18 cellular contexts compared by ENCODE assay signal in the genomic region with DNA sequence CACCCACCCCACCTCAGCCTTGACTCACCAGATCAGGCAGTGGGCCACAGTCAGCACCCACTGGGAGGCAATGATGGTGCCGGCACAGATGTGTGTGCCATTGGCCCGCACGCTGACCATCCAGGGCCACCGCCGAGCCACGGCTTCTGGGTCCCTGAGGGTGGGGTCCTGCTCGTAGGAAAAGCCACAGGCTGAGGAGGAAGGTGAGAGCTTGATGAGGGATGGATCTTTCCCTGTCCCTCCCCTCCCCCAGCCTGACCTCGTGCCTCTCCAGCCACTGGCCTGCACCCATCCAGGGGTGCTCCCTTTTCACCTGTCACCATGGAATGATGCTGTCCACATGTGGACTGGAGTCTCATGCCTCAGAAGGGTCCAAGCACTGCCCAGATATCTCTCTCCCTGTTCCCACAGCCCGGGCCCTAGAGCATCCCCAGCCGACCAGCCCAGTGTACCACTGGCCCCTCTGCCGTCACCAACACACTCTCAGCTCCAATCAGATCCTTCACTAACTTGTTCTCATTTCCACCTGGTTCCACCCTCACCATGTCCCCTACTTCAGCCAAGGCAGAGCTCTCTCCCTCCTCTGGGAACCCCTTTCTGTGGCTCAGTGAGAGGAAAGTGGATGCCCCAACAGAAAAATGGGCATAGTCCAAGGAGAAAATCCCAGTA. TPM values are rescaled to one million over a fixed set of nuclear protein-coding genes. Genes with fewer than 3 reads are reported as not detected.
DNase-seq lines count a peak whose midpoint lies in the region; ATAC-seq and TF ChIP-seq lines count a peak whose summit lies in the region.
"Had no signal": no experiment of that assay in that cellular context is flagged by ENCODE, and none has a peak within 500 bp of the region (broad histone marks: within the 10 kb centered on the region; RNA-seq: fewer than 3 reads in every experiment).

No MANE protein-coding gene starts in this region.

- peaks cover 5% of the 10 kb centered on the region for H3K4me1 Mint-ChIP-seq in neural crest cell

- no peaks in the 10 kb centered on the region for H3K9me3 Mint-ChIP-seq in neural crest cell
- H3K9me3 Mint-ChIP-seq: HFFc6 had no signal

- H3K36me3 Mint-ChIP-seq in neural crest cell (ENCODE audit: low read depth), result no peaks in the 10 kb centered on the region

- H3K4me3 ChIP-seq in Peyer's patch, result no peak overlapping the region
- no peak overlapping the region for H3K4me3 ChIP-seq in testis
- H3K4me3 ChIP-seq: GM12878 had no signal

- peaks cover 2% of the 10 kb centered on the region for H3K27me3 Mint-ChIP-seq in neural crest cell (ENCODE audit: low read depth)

- 90 to 91% methylated on average over 4 to 11 of the region's 11 CpGs for WGBS in testis, 2 donors

- H3K27ac Mint-ChIP-seq in neural crest cell (ENCODE audit: unreplicated experiment), result peak overlapping the region; percentile 91
- H3K27ac Mint-ChIP-seq: HFFc6 had no signal

- H3K36me3 ChIP-seq in Peyer's patch (no peaks in the 10 kb centered on the region), testis (ENCODE audit: low read depth, missing control alignments) (no peaks in the 10 kb centered on the region)

- TF ChIP-seq POLR2A in Peyer's patch (IDR thresholded peaks at IDR 0.05) (no peak), testis (IDR thresholded peaks at IDR 0.05) (no peak)

- intact Hi-C loops in testis (cut with DNase I; ENCODE audit: low total_unique reads), result no loop called here

- TF ChIP-seq CTCF in Peyer's patch (IDR thresholded peaks at IDR 0.05) (no peak), neural crest cell (conservative IDR thresholded peaks at IDR 0.05) (no peak), testis (IDR thresholded peaks at IDR 0.05) (no peak)

- H3K9me3 ChIP-seq in Peyer's patch (no peaks in the 10 kb centered on the region), testis (no peaks in the 10 kb centered on the region)

- ATAC-seq in GM18909 (IDR thresholded peaks at IDR 0.05; ENCODE audit: poor library complexity, unreplicated experiment), result no peak
- ATAC-seq: GM12878 had no signal

- no peaks in the 10 kb centered on the region for H3K4me1 ChIP-seq in Peyer's patch
- H3K4me1 ChIP-seq in testis, result no peaks in the 10 kb centered on the region

- H3K4me3 Mint-ChIP-seq in neural crest cell, result no peak overlapping the region
- H3K4me3 Mint-ChIP-seq: HFFc6 had no signal

- H3K27ac ChIP-seq in Peyer's patch (no peak overlapping the region), testis (no peak overlapping the region)
- H3K27ac ChIP-seq: KMS-11 had no signal

- H3K27me3 ChIP-seq in Peyer's patch (no peaks in the 10 kb centered on the region), testis (no peaks in the 10 kb centered on the region)

- peak; percentile 45 for DNase-seq in activated effector memory CD4-positive, alpha-beta T cell treated with anti-CD3 and anti-CD28 coated beads, Interleukin-2, amount 50 U/mL, for 16 hours
- DNase-seq in activated effector memory CD4-positive, alpha-beta T cell treated with Interleukin-2 at 50 U/mL for 16 hours, result no peak
- DNase-seq in Peyer's patch (peak in 2 of 3 donors; percentile 33 to 37), neural crest cell (ENCODE audit: low read depth, low spot score) (no peak), testis (peak; percentile 3), T1000 (lab: John Stamatoyannopoulos, UW) (no peak), HuH-7.5 (ENCODE audit: low spot score) (no peak)
- DNase-seq: C1 segment of cervical spinal cord, GOT3, HFFc6, NCI-H1092 treated with DMSO at 0.1 percent for 48 hours, NCI-H1694 treated with DMSO at 0.1 percent for 48 hours, NCI-H69 had no signal

RNA-seq across cellular contexts. Expression of gene PRSS50, which starts 2.0 kb away (rescaled TPM):
- total RNA-seq in Peyer's patch, result not detected
- 0.35 and 0.39 TPM in 2 replicates for total RNA-seq in neural crest cell
- 1 to 10 TPM; 3.8 to 6.2 TPM for total RNA-seq in testis
- 0.92 TPM for polyA plus RNA-seq in testis (ENCODE audit: insufficient read depth, low read depth, low replicate concordance)
- total RNA-seq: A172, GM12878, HFFc6, MCF 10A had no signal

RNA-seq across cellular contexts. Expression of gene TMIE, which starts 14.4 kb away (rescaled TPM):
- 1 to 10 TPM in 1 of 4 donors, not detected in 3; 1.3 TPM for total RNA-seq in Peyer's patch
- total RNA-seq in neural crest cell, result 0.30 TPM in 1 of 2 replicates, not detected in the other
- 1 to 10 TPM; 1.5 to 2.3 TPM for total RNA-seq in testis
- polyA plus RNA-seq in testis (ENCODE audit: insufficient read depth, low read depth, low replicate concordance), result 1.8 TPM
- total RNA-seq: A172, GM12878, HFFc6 had no signal
- polyA plus RNA-seq: GM12878 had no signal

RNA-seq across cellular contexts. Expression of gene ALS2CL, which starts 22.2 kb away (rescaled TPM):
- total RNA-seq in Peyer's patch (100 to 1,000 TPM in 1 of 4 donors, 10 to 100 TPM in 3; 64.3 to 113 (median 82.7) TPM), neural crest cell (0.16 and 0.26 TPM in 2 replicates), testis (10 to 100 TPM in 1 of 2 donors, 1 to 10 TPM in 1; 5.4 to 11.2 TPM)
- 4.4 TPM for polyA plus RNA-seq in testis (ENCODE audit: insufficient read depth, low read depth, low replicate concordance)

Comparison
In these comparisons a context has a peak if more than half of its experiments do, and no peak if none do; other contexts are left out.
1. DNase-seq: peak in activated effector memory CD4-positive, alpha-beta T cell treated with anti-CD3 and anti-CD28 coated beads, Interleukin-2, amount 50 U/mL, for 16 hours (single experiment), Peyer's patch (2 of 3) and testis (single experiment); none in activated effector memory CD4-positive, alpha-beta T cell treated with Interleukin-2 at 50 U/mL for 16 hours (single experiment), neural crest cell (single experiment), T1000 (single experiment) and HuH-7.5 (single experiment).
2. RNA of gene ALS2CL, which starts 22.2 kb away (total RNA-seq): 64.3 to 113 TPM in Peyer's patch; 5.4 to 11.2 TPM in testis and 0.16 to 0.26 TPM in neural crest cell; every median in the first group is over 4 times any median in the second.